9 cellular contexts compared by ENCODE assay signal in the genomic region with DNA sequence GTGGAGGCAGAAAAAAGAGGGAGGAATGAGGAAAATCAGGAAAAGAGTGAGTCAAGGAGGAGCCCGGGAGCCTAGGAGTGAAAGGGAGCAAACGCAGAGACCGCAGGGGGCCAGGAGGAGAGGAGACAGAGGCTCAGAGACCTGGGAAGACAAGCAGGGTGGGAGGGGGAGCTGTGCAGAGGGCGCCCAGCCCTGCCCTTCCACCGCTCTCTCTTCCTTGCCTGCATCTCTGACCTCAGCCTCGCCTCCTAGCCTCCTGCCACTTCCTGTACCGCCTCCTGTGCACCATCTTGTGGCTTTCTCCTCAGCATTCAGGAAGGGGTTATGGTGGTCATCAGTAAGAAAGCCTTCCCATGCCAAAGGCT. TPM values are rescaled to one million over a fixed set of nuclear protein-coding genes. Genes with fewer than 3 reads are reported as not detected.
A peak's percentile ranks its signal among the peaks of the same experiment; 100 is the strongest.
DNase-seq lines count a peak whose midpoint lies in the region; FAIRE-seq and TF ChIP-seq lines count a peak whose summit lies in the region.
"Had no signal": no experiment of that assay in that cellular context is flagged by ENCODE, and none has a peak within 500 bp of the region (broad histone marks: within the 10 kb centered on the region; RNA-seq: fewer than 3 reads in every experiment).

No MANE protein-coding gene starts in this region.

- FAIRE-seq in GM12892 (lab: Jason Lieb, UNC): no peak

- intact Hi-C loops in tibial artery (cut with DNase I; ENCODE audit: low total_unique reads): no loop called here

- H3K36me3 ChIP-seq in iPS-18a (ENCODE audit: control insufficient read depth, low read depth, low read length) (peaks cover 4% of the 10 kb centered on the region), tibial artery (peaks cover 0 to 25% (median 5%) of the 10 kb centered on the region in 3 donors)

- no peak overlapping the region for H3K27ac ChIP-seq in iPS-18a (ENCODE audit: low read length)
- H3K27ac ChIP-seq in tibial artery: peak overlapping the region; percentile 76 to 77
- H3K27ac ChIP-seq: epithelial cell of prostate had no signal

- H3K9ac ChIP-seq in iPS-18a (ENCODE audit: low read length): no peak overlapping the region

- TF ChIP-seq POLR2A in GM12892 (IDR thresholded peaks at IDR 0.05; ENCODE audit: low read depth, low read length): no peak

- H3K4me3 ChIP-seq in iPS-18a (ENCODE audit: low read length): peak overlapping the region; percentile 72
- H3K4me3 ChIP-seq in tibial artery: no peak overlapping the region

- DNase-seq in activated naive CD4-positive, alpha-beta T cell treated with Interleukin-2 at 50 U/mL for 16 hours: peak; percentile 29
- no peak for DNase-seq in activated naive CD4-positive, alpha-beta T cell (lab: John Stamatoyannopoulos, UW)
- DNase-seq in activated CD4-positive, alpha-beta T cell treated with anti-CD3 and anti-CD28 coated beads, Interleukin-2, amount 50 U/mL, for 48 hours: peak; percentile 41 to 56
- DNase-seq in tibial artery (no peak), NCI-H510A treated with DMSO at 0.1 percent for 48 hours (lab: John Stamatoyannopoulos, UW) (no peak), GM12892 (ENCODE audit: insufficient read length) (no peak)
- DNase-seq in stimulated activated naive CD4-positive, alpha-beta T cell treated with Interleukin-2 at 50 U/mL for 16 hours (lab: John Stamatoyannopoulos, UW): no peak

- peaks cover 7% of the 10 kb centered on the region for H3K4me1 ChIP-seq in iPS-18a (ENCODE audit: control insufficient read depth, low read depth, low read length)
- H3K4me1 ChIP-seq in tibial artery: peaks cover 0 to 27% (median 19%) of the 10 kb centered on the region in 4 donors

- H3K9me3 ChIP-seq in iPS-18a (ENCODE audit: control insufficient read depth, low read depth, low read length) (no peaks in the 10 kb centered on the region), tibial artery (no peaks in the 10 kb centered on the region)

- no peak for TF ChIP-seq CTCF in tibial artery (IDR thresholded peaks at IDR 0.05)

- H3K27me3 ChIP-seq in iPS-18a (ENCODE audit: control insufficient read depth, insufficient read depth, low read length) (peaks cover 11% of the 10 kb centered on the region), tibial artery (no peaks in the 10 kb centered on the region)

RNA-seq across cellular contexts. Expression of a gene that starts 1.3 kb away (rescaled TPM):
- 14.9 TPM for polyA plus RNA-seq in GM12892 (2012; ENCODE audit: missing spikeins)

RNA-seq across cellular contexts. Expression of a gene that starts 2.8 kb away (rescaled TPM):
- 3.9 TPM for polyA plus RNA-seq in GM12892 (2012; ENCODE audit: missing spikeins)

RNA-seq across cellular contexts. Expression of a gene that starts 22.5 kb away (rescaled TPM):
- polyA plus RNA-seq in GM12892 (2012; ENCODE audit: missing spikeins): 9.1 TPM

RNA-seq across cellular contexts. Expression of a gene that starts 39.2 kb away (rescaled TPM):
- 1.9 TPM for polyA plus RNA-seq in GM12892 (2012; ENCODE audit: missing spikeins)

RNA-seq across cellular contexts. Expression of a gene that starts 58.0 kb away (rescaled TPM):
- 12.1 TPM for polyA plus RNA-seq in GM12892 (2012; ENCODE audit: missing spikeins)

Comparison
In these comparisons a context has a peak if more than half of its experiments do, and no peak if none do; other contexts are left out.
1. DNase-seq: peak in activated naive CD4-positive, alpha-beta T cell treated with Interleukin-2 at 50 U/mL for 16 hours (single experiment) and activated CD4-positive, alpha-beta T cell treated with anti-CD3 and anti-CD28 coated beads, Interleukin-2, amount 50 U/mL, for 48 hours (2 of 2); none in activated naive CD4-positive, alpha-beta T cell (0 of 4), tibial artery (0 of 2), NCI-H510A treated with DMSO at 0.1 percent for 48 hours (single experiment), stimulated activated naive CD4-positive, alpha-beta T cell treated with Interleukin-2 at 50 U/mL for 16 hours (single experiment) and GM12892 (single experiment).